ENCODE assay signal across 13 cellular contexts in the genomic region with DNA sequence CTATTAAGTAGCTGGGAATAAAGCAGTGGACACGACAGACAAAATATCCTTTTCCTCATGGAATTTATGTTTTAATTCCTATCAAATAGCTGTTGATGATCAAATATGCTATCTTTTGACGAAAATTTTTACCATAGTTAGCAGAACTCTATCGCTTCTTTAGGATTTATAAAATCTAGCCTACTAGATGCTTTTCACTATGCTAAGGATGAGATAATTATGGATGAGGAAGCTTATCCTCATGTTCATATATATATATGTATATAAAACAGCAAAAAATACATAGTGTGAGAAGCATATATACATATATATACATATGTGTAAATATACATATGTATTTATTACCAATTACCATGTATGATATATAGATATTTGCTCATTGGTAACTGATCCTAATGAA. TPM values are rescaled to one million over a fixed set of nuclear protein-coding genes. Genes with fewer than 3 reads are reported as not detected.
DNase-seq lines count a peak whose midpoint lies in the region; ATAC-seq and TF ChIP-seq lines count a peak whose summit lies in the region.
"Had no signal": no experiment of that assay in that cellular context is flagged by ENCODE, and none has a peak within 500 bp of the region (broad histone marks: within the 10 kb centered on the region; RNA-seq: fewer than 3 reads in every experiment).

No MANE protein-coding gene starts in this region.

- H3K27me3 ChIP-seq in brain microvascular endothelial cell (replicated peaks) = no peaks in the 10 kb centered on the region

- H3K4me3 ChIP-seq in WI38 (ENCODE audit: low read depth, low read length) (peak overlapping the region; percentile 55), fibroblast of pulmonary artery (replicated peaks; ENCODE audit: low read depth, low read length) (peak overlapping the region; percentile 46), brain microvascular endothelial cell (ENCODE audit: low read depth, low read length) (no peak overlapping the region)

- no peak for TF ChIP-seq CTCF in WI38 (IDR thresholded peaks at IDR 0.05; ENCODE audit: low read depth, low read length)
- TF ChIP-seq CTCF in fibroblast of pulmonary artery (IDR thresholded peaks at IDR 0.05; ENCODE audit: low read length, missing control alignments) = no peak
- no peak for TF ChIP-seq CTCF in brain microvascular endothelial cell (IDR thresholded peaks at IDR 0.05; ENCODE audit: low read depth, low read length, missing control alignments)

- H3K27ac ChIP-seq in brain microvascular endothelial cell = no peak overlapping the region

- peaks cover 78% of the 10 kb centered on the region for H3K27me3 Mint-ChIP-seq in stimulated activated naive CD8-positive, alpha-beta T cell treated with anti-CD3 and anti-CD28 coated beads, Interleukin-15, Interleukin-2, amounts not matched to agents 100 ng/mL and 50 ng/mL, for 24 hours

- peaks cover 20% of the 10 kb centered on the region for H3K36me3 Mint-ChIP-seq in stimulated activated naive CD8-positive, alpha-beta T cell treated with anti-CD3 and anti-CD28 coated beads, Interleukin-15, Interleukin-2, amounts not matched to agents 100 ng/mL and 50 ng/mL, for 24 hours (ENCODE audit: low read depth)

- ATAC-seq in stimulated activated naive CD8-positive, alpha-beta T cell treated with anti-CD3 and anti-CD28 coated beads, Interleukin-15, Interleukin-2, amounts not matched to agents 100 U/mL and 50 U/mL, for 24 hours = no peak
- no peak for ATAC-seq in esophagus mucosa

- H3K9me3 Mint-ChIP-seq in stimulated activated naive CD8-positive, alpha-beta T cell treated with anti-CD3 and anti-CD28 coated beads, Interleukin-15, Interleukin-2, amounts not matched to agents 100 ng/mL and 50 ng/mL, for 24 hours = peaks cover 4% of the 10 kb centered on the region

- no peaks in the 10 kb centered on the region for H3K36me3 ChIP-seq in brain microvascular endothelial cell (replicated peaks)

- H3K4me1 Mint-ChIP-seq in stimulated activated naive CD8-positive, alpha-beta T cell treated with anti-CD3 and anti-CD28 coated beads, Interleukin-15, Interleukin-2, amounts not matched to agents 100 ng/mL and 50 ng/mL, for 24 hours (ENCODE audit: low read depth) = peaks cover 22% of the 10 kb centered on the region

- no peak overlapping the region for H3K27ac Mint-ChIP-seq in stimulated activated naive CD8-positive, alpha-beta T cell treated with anti-CD3 and anti-CD28 coated beads, Interleukin-15, Interleukin-2, amounts not matched to agents 100 ng/mL and 50 ng/mL, for 24 hours

- DNase-seq in stimulated activated naive CD8-positive, alpha-beta T cell treated with anti-CD3 and anti-CD28 coated beads, Interleukin-15, Interleukin-2, amounts not matched to agents 100 U/mL and 50 U/mL, for 24 hours = no peak
- DNase-seq in fibroblast of pulmonary artery (ENCODE audit: low read depth) (no peak), DMS53 treated with DMSO at 0.1 percent for 48 hours (lab: John Stamatoyannopoulos, UW; ENCODE audit: unreplicated experiment) (no peak), brain microvascular endothelial cell (no peak)
- no peak for DNase-seq in stimulated activated CD4-positive, alpha-beta T cell treated with anti-CD3 and anti-CD28 coated beads, Interleukin-15, amount 100 ng/mL, for 24 hours
- DNase-seq: activated CD4-positive, CD25-positive, alpha-beta regulatory T cell treated with anti-CD3 and anti-CD28 coated beads, Interleukin-2, amount 50 U/mL, for 72 hours; activated T-cell treated with anti-CD3 and anti-CD28 coated beads, Interleukin-2, amount 50 U/mL, for 1 hour; anterior cingulate cortex; NCI-H510A treated with DMSO at 0.1 percent for 48 hours had no signal

- H3K4me3 Mint-ChIP-seq in stimulated activated naive CD8-positive, alpha-beta T cell treated with anti-CD3 and anti-CD28 coated beads, Interleukin-15, Interleukin-2, amounts not matched to agents 100 ng/mL and 50 ng/mL, for 24 hours = peak overlapping the region; percentile 79

- in situ Hi-C loops in brain microvascular endothelial cell (cut with HindIII; ENCODE audit: low pct_ligation_motif_present, low sequenced_read_pairs) = no loop called here

RNA-seq across cellular contexts. Expression of a gene that starts 12.9 kb away (rescaled TPM):
- 7.7 TPM for total RNA-seq in esophagus mucosa
- total RNA-seq: temporal lobe had no signal
